ENCODE assay signal across 32 cellular contexts in genomic region chr3:138405486-138405885, GRCh38. TPM values are rescaled to one million over a fixed set of nuclear protein-coding genes. Genes with fewer than 3 reads are reported as not detected.
"Had no signal": no experiment of that assay in that cellular context is flagged by ENCODE, and none has a peak within 500 bp of the region (broad histone marks: within the 10 kb centered on the region; RNA-seq: fewer than 3 reads in every experiment).

No MANE protein-coding gene starts in this region.

- H3K4me1 Mint-ChIP-seq: activated B cell treated with CpG ODN at 0.5 μM for 24 hours; activated CD8-positive, alpha-beta memory T cell treated with anti-CD3 and anti-CD28 coated beads, Interleukin-2, amount 10 ng/mL, durations not matched to agents 7 days and 5 days; activated naive CD4-positive, alpha-beta T cell treated with anti-CD3 and anti-CD28 coated beads, Interleukin-2, amount 10 ng/mL, durations not matched to agents 7 days and 5 days; activated naive CD8-positive, alpha-beta T cell treated with anti-CD3 and anti-CD28 coated beads, Interleukin-2, amount 50 U/mL, for 24 hours; T-cell had no signal

- DNase-seq: activated B cell treated with CpG ODN at 0.5 μM for 24 hours; activated CD4-positive, alpha-beta memory T cell treated with anti-CD3 and anti-CD28 coated beads for 36 hours; activated CD4-positive, alpha-beta T cell treated with anti-CD3 and anti-CD28 coated beads for 4 hours; activated CD4-positive, alpha-beta T cell treated with anti-CD3 and anti-CD28 coated beads, Interleukin-2, amount 50 U/mL, for 1 hour; activated CD4-positive, CD25-positive, alpha-beta regulatory T cell treated with anti-CD3 and anti-CD28 coated beads, Interleukin-2, amount 50 U/mL, for 72 hours; activated CD8-positive, alpha-beta memory T cell treated with anti-CD3 and anti-CD28 coated beads for 24 hours; activated CD8-positive, alpha-beta memory T cell treated with anti-CD3 and anti-CD28 coated beads, Interleukin-2, amount 10 ng/mL, durations not matched to agents 7 days and 5 days; activated CD8-positive, alpha-beta memory T cell treated with anti-CD3 and anti-CD28 coated beads, Interleukin-2, amount 50 U/mL, for 48 hours; activated effector memory CD4-positive, alpha-beta T cell treated with Interleukin-2 at 50 U/mL for 16 hours; activated naive CD4-positive, alpha-beta T cell treated with anti-CD3 and anti-CD28 coated beads, Interleukin-2, amount 10 ng/mL, durations not matched to agents 7 days and 5 days; activated naive CD8-positive, alpha-beta T cell treated with anti-CD3 and anti-CD28 coated beads, Interleukin-2, amount 50 U/mL, for 24 hours; activated T-cell treated with anti-CD3 and anti-CD28 coated beads, Interleukin-2, amount 50 U/mL, for 48 hours; amygdala; Kasumi-1; MG63; MV-4-11; NCI-H1092; NCI-H1436 treated with DMSO at 0.1 percent for 48 hours; NCI-H1694 treated with DMSO at 0.1 percent for 48 hours; NCI-H2029; NCI-H345; NCI-H524 treated with DMSO at 0.1 percent for 48 hours; SIG-M5; T-cell; T-helper 17 cell; T-helper 9 cell had no signal

- H3K4me1 ChIP-seq: ascending aorta had no signal

- H3K9me3 ChIP-seq: MG63 had no signal

- H3K9me3 Mint-ChIP-seq: activated B cell treated with CpG ODN at 0.5 μM for 24 hours; activated CD4-positive, alpha-beta memory T cell treated with anti-CD3 and anti-CD28 coated beads for 36 hours; activated naive CD4-positive, alpha-beta T cell treated with anti-CD3 and anti-CD28 coated beads, Interleukin-2, amount 10 ng/mL, durations not matched to agents 7 days and 5 days; activated naive CD8-positive, alpha-beta T cell treated with anti-CD3 and anti-CD28 coated beads, Interleukin-2, amount 50 U/mL, for 24 hours; T-cell had no signal

- H3K27ac Mint-ChIP-seq: activated B cell treated with CpG ODN at 0.5 μM for 24 hours; activated CD4-positive, alpha-beta memory T cell treated with anti-CD3 and anti-CD28 coated beads for 36 hours; activated CD8-positive, alpha-beta memory T cell treated with anti-CD3 and anti-CD28 coated beads, Interleukin-2, amount 10 ng/mL, durations not matched to agents 7 days and 5 days; activated naive CD4-positive, alpha-beta T cell treated with anti-CD3 and anti-CD28 coated beads, Interleukin-2, amount 10 ng/mL, durations not matched to agents 7 days and 5 days; activated naive CD8-positive, alpha-beta T cell; activated naive CD8-positive, alpha-beta T cell treated with anti-CD3 and anti-CD28 coated beads, Interleukin-2, amount 50 U/mL, for 24 hours; T-cell; T-helper 17 cell had no signal

- H3K4me3 ChIP-seq: ascending aorta, cardiac muscle cell, MG63 had no signal

- H3K27ac ChIP-seq: ascending aorta, cardiac muscle cell, VCaP had no signal

- ATAC-seq: activated CD8-positive, alpha-beta memory T cell treated with anti-CD3 and anti-CD28 coated beads, Interleukin-2, amount 10 ng/mL, durations not matched to agents 7 days and 5 days; activated naive CD8-positive, alpha-beta T cell treated with anti-CD3 and anti-CD28 coated beads, Interleukin-2, amount 50 U/mL, for 24 hours; Panc1; SK-N-SH treated with all-trans-retinoic acid at 6 μM for 48 hours; T-cell; T-helper 17 cell had no signal

- H3K36me3 Mint-ChIP-seq: activated CD4-positive, alpha-beta memory T cell treated with anti-CD3 and anti-CD28 coated beads for 36 hours; activated CD8-positive, alpha-beta memory T cell treated with anti-CD3 and anti-CD28 coated beads, Interleukin-2, amount 10 ng/mL, durations not matched to agents 7 days and 5 days; activated naive CD4-positive, alpha-beta T cell treated with anti-CD3 and anti-CD28 coated beads, Interleukin-2, amount 10 ng/mL, durations not matched to agents 7 days and 5 days; activated naive CD8-positive, alpha-beta T cell; T-cell had no signal

- H3K4me3 Mint-ChIP-seq: activated B cell treated with CpG ODN at 0.5 μM for 24 hours; activated CD4-positive, alpha-beta memory T cell treated with anti-CD3 and anti-CD28 coated beads for 36 hours; activated CD8-positive, alpha-beta memory T cell treated with anti-CD3 and anti-CD28 coated beads, Interleukin-2, amount 10 ng/mL, durations not matched to agents 7 days and 5 days; activated naive CD4-positive, alpha-beta T cell treated with anti-CD3 and anti-CD28 coated beads, Interleukin-2, amount 10 ng/mL, durations not matched to agents 7 days and 5 days; activated naive CD8-positive, alpha-beta T cell; activated naive CD8-positive, alpha-beta T cell treated with anti-CD3 and anti-CD28 coated beads, Interleukin-2, amount 50 U/mL, for 24 hours; T-cell; T-helper 17 cell had no signal

- H3K36me3 ChIP-seq: MG63 had no signal

- H3K27me3 ChIP-seq: ascending aorta, cardiac muscle cell, MG63 had no signal

RNA-seq across cellular contexts. Expression of gene ESYT3, which starts 28.9 kb away (rescaled TPM):
- total RNA-seq: activated B cell treated with CpG ODN at 0.5 μM for 24 hours, ascending aorta had no signal

RNA-seq across cellular contexts. Expression of gene MRAS, which starts 57.1 kb away (rescaled TPM):
- total RNA-seq: activated CD8-positive, alpha-beta memory T cell treated with anti-CD3 and anti-CD28 coated beads, Interleukin-2, amount 10 ng/mL, durations not matched to agents 7 days and 5 days had no signal
